Comparison of ENCODE assay signal across 11 cellular contexts in the genomic region with DNA sequence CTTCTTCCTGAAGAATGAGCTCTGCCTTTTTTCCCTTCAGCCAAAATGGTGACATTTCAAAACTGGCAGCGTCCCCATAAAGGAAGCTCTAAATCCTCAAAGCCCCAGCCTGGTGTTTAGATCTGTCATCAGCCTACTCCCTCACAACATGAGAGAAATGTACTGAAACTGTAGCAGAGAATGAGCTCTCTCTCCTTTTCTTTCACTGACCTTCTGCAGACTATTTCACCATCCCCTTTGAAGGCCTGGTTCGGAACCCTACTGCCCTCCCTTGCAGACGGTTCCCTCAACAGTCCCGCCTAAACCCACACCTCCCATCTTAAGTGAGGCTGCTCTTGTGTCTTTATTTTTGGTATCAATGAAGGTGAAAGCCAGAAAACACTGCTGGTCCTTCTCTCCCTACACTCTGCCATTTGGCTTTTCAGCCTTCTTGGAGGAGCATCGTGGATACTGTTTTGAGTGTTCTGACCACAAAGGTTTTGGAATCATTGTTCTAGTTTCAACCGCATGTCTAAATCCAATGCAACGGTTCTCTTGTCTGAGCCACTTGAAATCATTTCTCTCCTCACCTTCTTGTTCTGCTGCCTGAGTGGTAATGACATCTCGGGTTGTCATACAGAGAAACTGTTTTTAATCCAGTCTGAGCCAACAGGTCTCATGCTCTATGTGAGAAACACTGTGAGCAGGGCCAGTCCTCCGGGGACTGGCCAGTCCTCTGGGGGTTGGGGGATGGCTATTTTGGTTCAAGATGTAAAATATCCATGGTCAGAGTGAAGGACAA. TPM values are rescaled to one million over a fixed set of nuclear protein-coding genes. Genes with fewer than 3 reads are reported as not detected.
A peak's percentile ranks its signal among the peaks of the same experiment; 100 is the strongest.
DNase-seq lines count a peak whose midpoint lies in the region; ATAC-seq lines count a peak whose summit lies in the region.
"Had no signal": no experiment of that assay in that cellular context is flagged by ENCODE, and none has a peak within 500 bp of the region (broad histone marks: within the 10 kb centered on the region; RNA-seq: fewer than 3 reads in every experiment).

No MANE protein-coding gene starts in this region.

- peak; percentile 65 for DNase-seq in activated naive CD4-positive, alpha-beta T cell treated with anti-CD3 and anti-CD28 coated beads for 36 hours
- no peak for DNase-seq in activated naive CD4-positive, alpha-beta T cell treated with anti-CD3 and anti-CD28 coated beads, Interleukin-2, amount 50 U/mL, for 16 hours
- DNase-seq in activated CD4-positive, alpha-beta memory T cell treated with anti-CD3 and anti-CD28 coated beads, Interleukin-2, amount 10 ng/mL, durations not matched to agents 7 days and 5 days = peak; percentile 36
- DNase-seq in NCI-H2029 treated with DMSO at 0.1 percent for 48 hours (lab: John Stamatoyannopoulos, UW) (no peak), NAMALWA (ENCODE audit: low spot score) (no peak), NCI-H2081 treated with DMSO at 0.1 percent for 48 hours (lab: John Stamatoyannopoulos, UW) (no peak)
- DNase-seq: stimulated activated CD4-positive, alpha-beta T cell treated with anti-CD3 and anti-CD28 coated beads, Interleukin-4, amount 100 ng/mL, for 1 hour had no signal

- ATAC-seq in HG02884 (IDR thresholded peaks at IDR 0.05; ENCODE audit: unreplicated experiment) = peak; percentile 68

- intact Hi-C loops in activated naive CD4-positive, alpha-beta T cell treated with anti-CD3 and anti-CD28 coated beads for 36 hours (cut with micrococcal nuclease) = loop anchor here (1.0 to 10.0 kb wide), 3 partner anchors 34 to 1985 kb away; partner anchors contain the start of genes NIPAL4 and RNF145

- CTCF ChIA-PET in activated naive CD4-positive, alpha-beta T cell treated with anti-CD3 and anti-CD28 coated beads for 36 hours (lab: Charles Lee) = interaction anchor here (0.6 to 2.5 kb wide), 10 partner anchors 13 to 500 kb away, joined by 3 to 7 read pairs (median 4); no protein-coding TSS in a partner anchor
- CTCF ChIA-PET in activated CD4-positive, alpha-beta memory T cell treated with anti-CD3 and anti-CD28 coated beads, Interleukin-2, amount 10 ng/mL, durations not matched to agents 7 days and 5 days (lab: Charles Lee) = interaction anchor here (0.9 to 1.5 kb wide), 2 partner anchors 52 to 64 kb away, joined by 3 to 5 read pairs; no protein-coding TSS in a partner anchor

- no peaks in the 10 kb centered on the region for H3K27me3 Mint-ChIP-seq in activated naive CD4-positive, alpha-beta T cell treated with anti-CD3 and anti-CD28 coated beads for 36 hours (ENCODE audit: low read depth)
- H3K27me3 Mint-ChIP-seq in activated CD4-positive, alpha-beta memory T cell treated with anti-CD3 and anti-CD28 coated beads, Interleukin-2, amount 10 ng/mL, durations not matched to agents 7 days and 5 days = no peaks in the 10 kb centered on the region
- H3K27me3 Mint-ChIP-seq in stimulated activated naive CD8-positive, alpha-beta T cell treated with anti-CD3 and anti-CD28 coated beads, Interleukin-15, Interleukin-2, amounts not matched to agents 100 ng/mL and 50 ng/mL, for 24 hours = no peaks in the 10 kb centered on the region

- H3K4me1 Mint-ChIP-seq in activated naive CD4-positive, alpha-beta T cell treated with anti-CD3 and anti-CD28 coated beads for 36 hours (ENCODE audit: low read depth) = peaks cover 81% of the 10 kb centered on the region
- peaks cover 93% of the 10 kb centered on the region for H3K4me1 Mint-ChIP-seq in activated CD4-positive, alpha-beta memory T cell treated with anti-CD3 and anti-CD28 coated beads, Interleukin-2, amount 10 ng/mL, durations not matched to agents 7 days and 5 days
- H3K4me1 Mint-ChIP-seq in stimulated activated naive CD8-positive, alpha-beta T cell treated with anti-CD3 and anti-CD28 coated beads, Interleukin-15, Interleukin-2, amounts not matched to agents 100 ng/mL and 50 ng/mL, for 24 hours (ENCODE audit: low read depth) = peaks cover 99% of the 10 kb centered on the region

- peaks cover 92% of the 10 kb centered on the region for H3K36me3 Mint-ChIP-seq in activated naive CD4-positive, alpha-beta T cell treated with anti-CD3 and anti-CD28 coated beads for 36 hours (ENCODE audit: low read depth)
- peaks cover 93% of the 10 kb centered on the region for H3K36me3 Mint-ChIP-seq in activated CD4-positive, alpha-beta memory T cell treated with anti-CD3 and anti-CD28 coated beads, Interleukin-2, amount 10 ng/mL, durations not matched to agents 7 days and 5 days (ENCODE audit: low read depth)
- H3K36me3 Mint-ChIP-seq in stimulated activated naive CD8-positive, alpha-beta T cell treated with anti-CD3 and anti-CD28 coated beads, Interleukin-15, Interleukin-2, amounts not matched to agents 100 ng/mL and 50 ng/mL, for 24 hours (ENCODE audit: low read depth) = peaks cover 80% of the 10 kb centered on the region

- H3K4me3 Mint-ChIP-seq in activated naive CD4-positive, alpha-beta T cell treated with anti-CD3 and anti-CD28 coated beads for 36 hours = peak overlapping the region; percentile 45
- H3K4me3 Mint-ChIP-seq in activated CD4-positive, alpha-beta memory T cell treated with anti-CD3 and anti-CD28 coated beads, Interleukin-2, amount 10 ng/mL, durations not matched to agents 7 days and 5 days = peak overlapping the region; percentile 19
- peak overlapping the region; percentile 72 for H3K4me3 Mint-ChIP-seq in stimulated activated naive CD8-positive, alpha-beta T cell treated with anti-CD3 and anti-CD28 coated beads, Interleukin-15, Interleukin-2, amounts not matched to agents 100 ng/mL and 50 ng/mL, for 24 hours

- peak overlapping the region; percentile 97 for H3K27ac Mint-ChIP-seq in activated naive CD4-positive, alpha-beta T cell treated with anti-CD3 and anti-CD28 coated beads for 36 hours
- peak overlapping the region; percentile 90 for H3K27ac Mint-ChIP-seq in activated CD4-positive, alpha-beta memory T cell treated with anti-CD3 and anti-CD28 coated beads, Interleukin-2, amount 10 ng/mL, durations not matched to agents 7 days and 5 days
- H3K27ac Mint-ChIP-seq in stimulated activated naive CD8-positive, alpha-beta T cell treated with anti-CD3 and anti-CD28 coated beads, Interleukin-15, Interleukin-2, amounts not matched to agents 100 ng/mL and 50 ng/mL, for 24 hours = peak overlapping the region; percentile 99

- H3K9me3 Mint-ChIP-seq in activated naive CD4-positive, alpha-beta T cell treated with anti-CD3 and anti-CD28 coated beads for 36 hours = no peaks in the 10 kb centered on the region
- H3K9me3 Mint-ChIP-seq in activated CD4-positive, alpha-beta memory T cell treated with anti-CD3 and anti-CD28 coated beads, Interleukin-2, amount 10 ng/mL, durations not matched to agents 7 days and 5 days = no peaks in the 10 kb centered on the region
- H3K9me3 Mint-ChIP-seq in stimulated activated naive CD8-positive, alpha-beta T cell treated with anti-CD3 and anti-CD28 coated beads, Interleukin-15, Interleukin-2, amounts not matched to agents 100 ng/mL and 50 ng/mL, for 24 hours = no peaks in the 10 kb centered on the region

- POLR2A ChIA-PET in activated CD4-positive, alpha-beta memory T cell treated with anti-CD3 and anti-CD28 coated beads, Interleukin-2, amount 10 ng/mL, durations not matched to agents 7 days and 5 days (lab: Charles Lee) = interaction anchor here (0.9 to 9.6 kb wide), 8 partner anchors 14 to 54 kb away, joined by 3 to 301 read pairs (median 31); partner anchors contain the start of genes CYFIP2 and ITK

RNA-seq across cellular contexts. Expression of gene ITK, which starts 39.0 kb away (rescaled TPM):
- 100 to 1,000 TPM; 340 TPM for total RNA-seq in activated naive CD4-positive, alpha-beta T cell treated with anti-CD3 and anti-CD28 coated beads for 36 hours
- 100 to 1,000 TPM; 247 to 249 TPM for total RNA-seq in activated CD4-positive, alpha-beta memory T cell treated with anti-CD3 and anti-CD28 coated beads, Interleukin-2, amount 10 ng/mL, durations not matched to agents 7 days and 5 days
- total RNA-seq: bronchial epithelial cell, HT1080 had no signal

RNA-seq across cellular contexts. Expression of gene CYFIP2, which starts 46.2 kb away (rescaled TPM):
- total RNA-seq in activated naive CD4-positive, alpha-beta T cell treated with anti-CD3 and anti-CD28 coated beads for 36 hours = 100 to 1,000 TPM; 490 to 492 TPM
- total RNA-seq in activated CD4-positive, alpha-beta memory T cell treated with anti-CD3 and anti-CD28 coated beads, Interleukin-2, amount 10 ng/mL, durations not matched to agents 7 days and 5 days = 100 to 1,000 TPM; 337 to 354 TPM

RNA-seq across cellular contexts. Expression of gene GARIN3, which starts 53.6 kb away (rescaled TPM):
- total RNA-seq in activated naive CD4-positive, alpha-beta T cell treated with anti-CD3 and anti-CD28 coated beads for 36 hours = 1 to 10 TPM; 3.6 to 3.8 TPM
- under 1 TPM in 1 of 2 experiments, not detected in 1; 0.13 TPM for total RNA-seq in activated CD4-positive, alpha-beta memory T cell treated with anti-CD3 and anti-CD28 coated beads, Interleukin-2, amount 10 ng/mL, durations not matched to agents 7 days and 5 days
- total RNA-seq: bronchial epithelial cell, HT1080 had no signal

Comparison
In these comparisons a context has a peak if more than half of its experiments do, and no peak if none do; other contexts are left out.
1. DNase-seq: peak in activated naive CD4-positive, alpha-beta T cell treated with anti-CD3 and anti-CD28 coated beads for 36 hours (single experiment) and activated CD4-positive, alpha-beta memory T cell treated with anti-CD3 and anti-CD28 coated beads, Interleukin-2, amount 10 ng/mL, durations not matched to agents 7 days and 5 days (single experiment); none in activated naive CD4-positive, alpha-beta T cell treated with anti-CD3 and anti-CD28 coated beads, Interleukin-2, amount 50 U/mL, for 16 hours (single experiment), NCI-H2029 treated with DMSO at 0.1 percent for 48 hours (single experiment), NAMALWA (single experiment) and NCI-H2081 treated with DMSO at 0.1 percent for 48 hours (single experiment).
2. H3K4me3 Mint-ChIP-seq: peak in every context shown above with its lines; median percentile 72 in stimulated activated naive CD8-positive, alpha-beta T cell treated with anti-CD3 and anti-CD28 coated beads, Interleukin-15, Interleukin-2, amounts not matched to agents 100 ng/mL and 50 ng/mL, for 24 hours; 45 in activated naive CD4-positive, alpha-beta T cell treated with anti-CD3 and anti-CD28 coated beads for 36 hours; 19 in activated CD4-positive, alpha-beta memory T cell treated with anti-CD3 and anti-CD28 coated beads, Interleukin-2, amount 10 ng/mL, durations not matched to agents 7 days and 5 days.
3. RNA of gene GARIN3, which starts 53.6 kb away (total RNA-seq): 3.6 to 3.8 TPM in activated naive CD4-positive, alpha-beta T cell treated with anti-CD3 and anti-CD28 coated beads for 36 hours; 0.13 TPM in activated CD4-positive, alpha-beta memory T cell treated with anti-CD3 and anti-CD28 coated beads, Interleukin-2, amount 10 ng/mL, durations not matched to agents 7 days and 5 days; every median in the first group is over 4 times any median in the second.
4. Peak in every context shown above with its lines, with median percentiles within 50 percentile points of each other: H3K27ac Mint-ChIP-seq.